ENCODE assay signal across 7 cellular contexts in the genomic region with DNA sequence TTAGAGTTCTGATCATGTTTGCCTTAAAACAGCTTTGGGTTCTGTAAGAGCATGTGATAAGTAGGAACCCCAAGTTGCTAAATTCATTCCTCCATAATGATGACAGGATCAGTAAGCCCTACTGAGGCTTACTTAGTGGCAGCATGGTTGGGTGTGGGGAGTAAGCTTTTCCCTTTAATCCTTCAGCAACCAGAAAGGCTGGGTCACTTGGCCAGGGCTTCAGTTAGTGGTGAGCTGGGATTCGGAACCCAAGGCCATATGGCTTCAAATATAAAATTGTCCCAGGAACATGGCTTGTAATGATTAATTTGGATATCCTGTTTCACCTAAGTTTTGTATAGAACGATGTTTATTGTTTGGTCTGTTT. TPM values are rescaled to one million over a fixed set of nuclear protein-coding genes. Genes with fewer than 3 reads are reported as not detected.
DNase-seq lines count a peak whose midpoint lies in the region; ATAC-seq lines count a peak whose summit lies in the region.

No MANE protein-coding gene starts in this region.

- H3K36me3 Mint-ChIP-seq in dendritic cell treated with granulocyte-macrophage colony-stimulating factor and Interleukin-4, amounts not matched to agents 40 ng/mL and 50 ng/mL, for 4 days (ENCODE audit: low read depth): peaks cover 15% of the 10 kb centered on the region

- H3K27ac ChIP-seq in mesodermal cell (ENCODE audit: low read depth, low read length, severe bottlenecking): peak overlapping the region; percentile 6

- H3K4me1 ChIP-seq in HAP-1: peaks cover 5% of the 10 kb centered on the region
- no peaks in the 10 kb centered on the region for H3K4me1 ChIP-seq in mesodermal cell (ENCODE audit: control insufficient read depth, insufficient read depth, low read length, poor library complexity, severe bottlenecking)

- H3K9me3 ChIP-seq in HAP-1: no peaks in the 10 kb centered on the region
- H3K9me3 ChIP-seq in mesodermal cell (ENCODE audit: control insufficient read depth, low read length): no peaks in the 10 kb centered on the region

- H3K4me3 Mint-ChIP-seq in dendritic cell treated with granulocyte-macrophage colony-stimulating factor and Interleukin-4, amounts not matched to agents 40 ng/mL and 50 ng/mL, for 4 days: peak overlapping the region; percentile 94

- H3K27me3 Mint-ChIP-seq in dendritic cell treated with granulocyte-macrophage colony-stimulating factor and Interleukin-4, amounts not matched to agents 40 ng/mL and 50 ng/mL, for 4 days: peaks cover 17% of the 10 kb centered on the region

- H3K4me1 Mint-ChIP-seq in dendritic cell treated with granulocyte-macrophage colony-stimulating factor and Interleukin-4, amounts not matched to agents 40 ng/mL and 50 ng/mL, for 4 days (ENCODE audit: low read depth): peaks cover 6% of the 10 kb centered on the region

- H3K27ac Mint-ChIP-seq in dendritic cell treated with granulocyte-macrophage colony-stimulating factor and Interleukin-4, amounts not matched to agents 40 ng/mL and 50 ng/mL, for 4 days: peak overlapping the region; percentile 90

- intact Hi-C loops in dendritic cell treated with granulocyte-macrophage colony-stimulating factor and Interleukin-4, amounts not matched to agents 40 ng/mL and 50 ng/mL, for 4 days (cut with micrococcal nuclease): loop anchor here (10.0 kb wide), 1 partner anchor 242 kb away; no protein-coding TSS in a partner anchor

- in situ Hi-C loops in HAP-1 (cut with MboI; ENCODE audit: low sequenced_read_pairs): no loop called here

- 100% methylated on average over 1 of the region's 2 CpGs; no CpG with 5 or more reads in 1 of the 2 experiments for WGBS in mesodermal cell (ENCODE audit: insufficient coverage in 2 of 2), 2 experiments

- peaks cover 4% of the 10 kb centered on the region; the same call in 1 of the 2 replicates for H3K27me3 ChIP-seq in HAP-1 (ENCODE audit: low read depth)

- H3K36me3 ChIP-seq in HAP-1 (replicated peaks) (peaks cover 5% of the 10 kb centered on the region; the same call in 1 of the 2 replicates), mesodermal cell (ENCODE audit: control insufficient read depth, insufficient read depth, low read length) (peaks cover under 1% of the 10 kb centered on the region)

- no peaks in the 10 kb centered on the region for H3K9me3 Mint-ChIP-seq in dendritic cell treated with granulocyte-macrophage colony-stimulating factor and Interleukin-4, amounts not matched to agents 40 ng/mL and 50 ng/mL, for 4 days

- DNase-seq in HAP-1 (ENCODE audit: low spot score in 2 of 2) (peak; percentile 7 to 12), NCI-H460 (ENCODE audit: extremely low read depth, low read depth) (peak; percentile 29), SHP77 (lab: John Stamatoyannopoulos, UW) (no peak), NCI-H1694 (lab: John Stamatoyannopoulos, UW) (no peak)

- peak; percentile 23 for ATAC-seq in GM18502 (IDR thresholded peaks at IDR 0.05; ENCODE audit: poor library complexity, unreplicated experiment)

- peak overlapping the region; percentile 82 for H3K4me3 ChIP-seq in HAP-1
- peak overlapping the region; percentile 90 for H3K4me3 ChIP-seq in mesodermal cell (ENCODE audit: extremely low read depth, insufficient read depth, low read length, poor library complexity, severe bottlenecking)

RNA-seq across cellular contexts. Expression of a gene that starts 0.8 kb away (rescaled TPM):
- total RNA-seq in NCI-H460 (2014; rRNA removed; shearing (Covaris generic)): 14.5 and 14.7 TPM in 2 replicates
- polyA plus RNA-seq in NCI-H460 (2014; cell fraction: nucleus; rRNA removed): 19.1 and 20.4 TPM in 2 replicates
- 5.4 TPM for polyA plus RNA-seq in mesodermal cell (2013, experiment 1 of 2)
- 4.4 TPM for polyA plus RNA-seq in mesodermal cell (2013, experiment 2 of 2)

Comparison
In these comparisons a context has a peak if more than half of its experiments do, and no peak if none do; other contexts are left out.
1. DNase-seq: peak in HAP-1 (2 of 2) and NCI-H460 (single experiment); none in SHP77 (0 of 2) and NCI-H1694 (single experiment).